8 cellular contexts compared by ENCODE assay signal in genomic region chr17:16915752-16916556, GRCh38. TPM values are rescaled to one million over a fixed set of nuclear protein-coding genes. Genes with fewer than 3 reads are reported as not detected.
A peak's percentile ranks its signal among the peaks of the same experiment; 100 is the strongest.
DNase-seq lines count a peak whose midpoint lies in the region; ATAC-seq and TF ChIP-seq lines count a peak whose summit lies in the region.

No MANE protein-coding gene starts in this region.

- no peak overlapping the region for H3K4me3 ChIP-seq in mucosa of descending colon
- no peak overlapping the region for H3K4me3 ChIP-seq in uterus

- CTCF ChIA-PET in RWPE1 (lab: Yijun Ruan, JAX) = interaction anchor here (0.5 to 0.7 kb wide), 2 partner anchors 69 to 98 kb away, joined by 3 read pairs; no protein-coding TSS in a partner anchor

- peaks cover 1% of the 10 kb centered on the region for H3K27me3 Mint-ChIP-seq in endothelial cell (ENCODE audit: unreplicated experiment)

- no peak for TF ChIP-seq POLR2A in uterus (IDR thresholded peaks at IDR 0.05)

- no peaks in the 10 kb centered on the region for H3K27me3 ChIP-seq in uterus

- intact Hi-C loops in mucosa of descending colon (cut with DNase I, micrococcal nuclease) = no loop called here
- intact Hi-C loops in uterus (cut with DNase I; ENCODE audit: low total_unique reads) = no loop called here

- ATAC-seq in HG03108 (IDR thresholded peaks at IDR 0.05; ENCODE audit: unreplicated experiment) (peak; percentile 54), mucosa of descending colon (peak; percentile 81)

- H3K9me3 Mint-ChIP-seq in endothelial cell (ENCODE audit: unreplicated experiment) = no peaks in the 10 kb centered on the region

- peak overlapping the region; percentile 54 for H3K27ac Mint-ChIP-seq in endothelial cell (ENCODE audit: unreplicated experiment)

- H3K27ac ChIP-seq in RWPE1 (no peak overlapping the region), uterus (no peak overlapping the region)

- peak; percentile 7 for DNase-seq in NCI-H2196 (lab: John Stamatoyannopoulos, UW; ENCODE audit: unreplicated experiment)
- no peak for DNase-seq in NCI-H2196 treated with DMSO at 0.1 percent for 48 hours (lab: John Stamatoyannopoulos, UW; ENCODE audit: unreplicated experiment)
- peak; percentile 50 for DNase-seq in RWPE1 (ENCODE audit: low spot score)
- DNase-seq in endothelial cell (ENCODE audit: low spot score) = peak; percentile 62
- peak in 2 of 3 donors; percentile 80 to 81 for DNase-seq in mucosa of descending colon
- no peak for DNase-seq in NCI-H446 treated with DMSO at 0.1 percent for 48 hours (lab: John Stamatoyannopoulos, UW)
- DNase-seq in uterus = no peak

- TF ChIP-seq CTCF in RWPE1 (conservative IDR thresholded peaks at IDR 0.05; ENCODE audit: low read depth) (no peak), endothelial cell (IDR thresholded peaks at IDR 0.05; ENCODE audit: unreplicated experiment) (peak; percentile 45), mucosa of descending colon (IDR thresholded peaks at IDR 0.05) (no peak), uterus (IDR thresholded peaks at IDR 0.05) (no peak)

- no peaks in the 10 kb centered on the region for H3K9me3 ChIP-seq in mucosa of descending colon
- no peaks in the 10 kb centered on the region for H3K9me3 ChIP-seq in uterus

- peaks cover 48% of the 10 kb centered on the region for H3K4me1 Mint-ChIP-seq in endothelial cell (ENCODE audit: unreplicated experiment)

- H3K36me3 ChIP-seq in mucosa of descending colon (ENCODE audit: low read depth) (no peaks in the 10 kb centered on the region), uterus (no peaks in the 10 kb centered on the region)

- H3K36me3 Mint-ChIP-seq in endothelial cell (ENCODE audit: low read depth, unreplicated experiment) = no peaks in the 10 kb centered on the region

- H3K4me1 ChIP-seq in mucosa of descending colon (ENCODE audit: low read depth) (no peaks in the 10 kb centered on the region), uterus (no peaks in the 10 kb centered on the region)

- POLR2A ChIA-PET in RWPE1 (lab: Yijun Ruan, JAX; ENCODE audit: low non-redundant PET) = no interaction called here

- H3K4me3 Mint-ChIP-seq in endothelial cell (ENCODE audit: unreplicated experiment) = peak overlapping the region; percentile 26

RNA-seq across cellular contexts. Expression of gene TNFRSF13B, which starts 56.0 kb away (rescaled TPM):
- total RNA-seq in endothelial cell (ENCODE audit: unreplicated experiment) (not detected), mucosa of descending colon (1 to 10 TPM in 1 of 3 donors, under 1 TPM in 2; 0.38 to 1.4 (median 0.98) TPM), uterus (not detected)

Comparison
In these comparisons a context has a peak if more than half of its experiments do, and no peak if none do; other contexts are left out.
1. DNase-seq: peak in NCI-H2196 (single experiment), RWPE1 (single experiment), endothelial cell (single experiment) and mucosa of descending colon (2 of 3); none in NCI-H2196 treated with DMSO at 0.1 percent for 48 hours (single experiment), NCI-H446 treated with DMSO at 0.1 percent for 48 hours (single experiment) and uterus (0 of 2).